In the genomic region with DNA sequence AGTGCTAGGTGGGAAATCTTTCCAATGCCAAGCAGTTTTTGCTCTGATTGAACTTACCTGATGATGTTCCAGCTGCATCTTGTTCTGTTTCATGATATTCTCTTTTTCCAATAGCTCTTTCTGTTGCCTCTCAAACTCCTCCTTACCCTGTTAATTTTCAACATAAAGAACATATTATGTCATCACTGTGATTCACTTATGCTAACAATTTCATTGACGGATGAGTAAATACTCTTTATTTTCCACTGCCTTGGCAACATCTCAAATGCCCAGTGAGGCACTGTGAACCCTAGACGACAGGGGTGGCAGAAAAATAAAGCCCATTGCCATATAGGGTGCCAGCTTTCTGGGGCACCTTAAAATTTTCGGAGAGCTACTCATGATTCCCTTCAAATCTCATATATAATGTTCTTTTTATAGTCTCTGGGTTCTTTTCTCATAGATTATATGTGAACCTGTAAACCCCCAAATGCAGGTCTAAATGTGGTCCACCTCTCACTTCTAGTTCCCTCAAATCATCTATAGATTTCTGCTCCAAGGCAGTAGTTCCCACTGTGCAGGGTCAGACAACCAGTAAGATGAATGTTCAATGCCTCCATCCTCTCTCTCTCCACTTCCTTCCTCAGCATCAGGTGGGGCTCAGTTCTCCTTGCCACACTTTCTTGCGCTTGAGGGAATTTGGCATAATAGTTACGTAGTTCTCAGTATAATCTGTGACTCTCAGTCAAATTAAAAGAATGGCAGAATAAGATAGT, we compare ENCODE assay signal across 14 cellular contexts. TPM values are rescaled to one million over a fixed set of nuclear protein-coding genes. Genes with fewer than 3 reads are reported as not detected.
DNase-seq lines count a peak whose midpoint lies in the region; ATAC-seq and TF ChIP-seq lines count a peak whose summit lies in the region.
"Had no signal": no experiment of that assay in that cellular context is flagged by ENCODE, and none has a peak within 500 bp of the region (broad histone marks: within the 10 kb centered on the region; RNA-seq: fewer than 3 reads in every experiment).

No MANE protein-coding gene starts in this region.

- TF ChIP-seq POLR2A in body of pancreas (IDR thresholded peaks at IDR 0.05) (no peak), right lobe of liver (IDR thresholded peaks at IDR 0.05) (peak; percentile 91), GM18505 (IDR thresholded peaks at IDR 0.05; ENCODE audit: borderline replicate concordance, extremely low read depth, insufficient read depth, insufficient read length) (no peak)

- peak overlapping the region; percentile 34 for H3K27ac Mint-ChIP-seq in activated naive CD8-positive, alpha-beta T cell
- no peak overlapping the region for H3K27ac Mint-ChIP-seq in activated naive CD8-positive, alpha-beta T cell treated with anti-CD3 and anti-CD28 coated beads for 36 hours
- H3K27ac Mint-ChIP-seq: stimulated activated memory B cell treated with anti-CD40 and anti-IgM and Interleukin-4, amounts not matched to agents 10 μg/mL and 1 μg/mL and 100 μg/mL, for 72 hours had no signal

- ATAC-seq in body of pancreas (peak; percentile 89), right lobe of liver (peak; percentile 86 to 90 (median 88)), GM18505 (IDR thresholded peaks at IDR 0.05; ENCODE audit: unreplicated experiment) (no peak)
- ATAC-seq: esophagus mucosa; stimulated activated memory B cell treated with anti-CD40 and anti-IgM and Interleukin-4, amounts not matched to agents 10 μg/mL and 1 μg/mL and 100 μg/mL, for 72 hours had no signal

- peaks cover 8% of the 10 kb centered on the region for H3K9me3 Mint-ChIP-seq in activated naive CD8-positive, alpha-beta T cell (ENCODE audit: low read depth)
- peaks cover 2% of the 10 kb centered on the region for H3K9me3 Mint-ChIP-seq in activated naive CD8-positive, alpha-beta T cell treated with anti-CD3 and anti-CD28 coated beads for 36 hours
- H3K9me3 Mint-ChIP-seq: nephron had no signal

- no peaks in the 10 kb centered on the region for H3K9me3 ChIP-seq in body of pancreas
- no peaks in the 10 kb centered on the region for H3K9me3 ChIP-seq in right lobe of liver
- no peaks in the 10 kb centered on the region for H3K9me3 ChIP-seq in HAP-1

- H3K36me3 Mint-ChIP-seq in activated naive CD8-positive, alpha-beta T cell = peaks cover 47% of the 10 kb centered on the region
- peaks cover 75% of the 10 kb centered on the region for H3K36me3 Mint-ChIP-seq in activated naive CD8-positive, alpha-beta T cell treated with anti-CD3 and anti-CD28 coated beads for 36 hours

- H3K36me3 ChIP-seq in body of pancreas (replicated peaks in 1 of 2; ENCODE audit: insufficient read depth in 1 of 2, low read depth in 2 of 2) = peaks cover 0 to 2% of the 10 kb centered on the region in 2 donors
- peaks cover 0 to 50% (median 38%) of the 10 kb centered on the region in 4 donors for H3K36me3 ChIP-seq in right lobe of liver
- peaks cover 96% of the 10 kb centered on the region for H3K36me3 ChIP-seq in HAP-1 (replicated peaks)

- no peak overlapping the region for H3K4me3 Mint-ChIP-seq in activated naive CD8-positive, alpha-beta T cell
- H3K4me3 Mint-ChIP-seq in activated naive CD8-positive, alpha-beta T cell treated with anti-CD3 and anti-CD28 coated beads for 36 hours = no peak overlapping the region
- H3K4me3 Mint-ChIP-seq: nephron; stimulated activated memory B cell treated with anti-CD40 and anti-IgM and Interleukin-4, amounts not matched to agents 10 μg/mL and 1 μg/mL and 100 μg/mL, for 72 hours had no signal

- 53 to 62% methylated on average over 5 of the region's 5 CpGs for WGBS in body of pancreas, 2 donors
- 60% methylated on average over 5 of the region's 5 CpGs for WGBS in right lobe of liver (ENCODE audit: insufficient coverage, low coverage, low lambda C conversion rate, missing lambda C conversion rate)

- no peaks in the 10 kb centered on the region for H3K4me1 Mint-ChIP-seq in activated naive CD8-positive, alpha-beta T cell (ENCODE audit: low read depth)
- H3K4me1 Mint-ChIP-seq in activated naive CD8-positive, alpha-beta T cell treated with anti-CD3 and anti-CD28 coated beads for 36 hours = peaks cover 2% of the 10 kb centered on the region
- H3K4me1 Mint-ChIP-seq: nephron; stimulated activated memory B cell treated with anti-CD40 and anti-IgM and Interleukin-4, amounts not matched to agents 10 μg/mL and 1 μg/mL and 100 μg/mL, for 72 hours had no signal

- H3K27me3 Mint-ChIP-seq in activated naive CD8-positive, alpha-beta T cell = no peaks in the 10 kb centered on the region
- H3K27me3 Mint-ChIP-seq in activated naive CD8-positive, alpha-beta T cell treated with anti-CD3 and anti-CD28 coated beads for 36 hours = no peaks in the 10 kb centered on the region
- H3K27me3 Mint-ChIP-seq: stimulated activated memory B cell treated with anti-CD40 and anti-IgM and Interleukin-4, amounts not matched to agents 10 μg/mL and 1 μg/mL and 100 μg/mL, for 72 hours had no signal

- in situ Hi-C loops in HAP-1 (cut with MboI; ENCODE audit: low sequenced_read_pairs) = no loop called here

- intact Hi-C loops in body of pancreas (cut with DNase I) (no loop called here), right lobe of liver (cut with DNase I) (no loop called here)

- peak overlapping the region in 3 of 4 donors; percentile 7 to 60 (median 53) for H3K27ac ChIP-seq in body of pancreas
- H3K27ac ChIP-seq in right lobe of liver = peak overlapping the region; percentile 53 to 83 (median 69)

- H3K27me3 ChIP-seq in body of pancreas (no peaks in the 10 kb centered on the region), right lobe of liver (no peaks in the 10 kb centered on the region), HAP-1 (ENCODE audit: low read depth) (no peaks in the 10 kb centered on the region)

- TF ChIP-seq CTCF in body of pancreas (IDR thresholded peaks at IDR 0.05) = no peak
- no peak for TF ChIP-seq CTCF in right lobe of liver (IDR thresholded peaks at IDR 0.05)

- peaks cover 17% of the 10 kb centered on the region for H3K4me1 ChIP-seq in body of pancreas
- H3K4me1 ChIP-seq in right lobe of liver = peaks cover 0 to 16% (median 0%) of the 10 kb centered on the region in 4 donors
- H3K4me1 ChIP-seq in HAP-1 = peaks cover 1% of the 10 kb centered on the region

- H3K4me3 ChIP-seq in body of pancreas = no peak overlapping the region
- peak overlapping the region in 1 of 3 donors; percentile 3 for H3K4me3 ChIP-seq in right lobe of liver
- no peak overlapping the region for H3K4me3 ChIP-seq in HAP-1

- no peak for DNase-seq in activated naive CD8-positive, alpha-beta T cell treated with anti-CD3 and anti-CD28 coated beads for 36 hours
- DNase-seq in body of pancreas (peak in 2 of 4 donors; percentile 51 to 62), right lobe of liver (no peak), DMS79 treated with DMSO at 0.1 percent for 48 hours (lab: John Stamatoyannopoulos, UW) (no peak), HAP-1 (ENCODE audit: low spot score in 2 of 2) (no peak)
- no peak for DNase-seq in stimulated activated naive CD4-positive, alpha-beta T cell (lab: John Stamatoyannopoulos, UW)
- DNase-seq: activated CD8-positive, alpha-beta memory T cell treated with anti-CD3 and anti-CD28 coated beads, Interleukin-2, amount 50 U/mL, for 4 hours; anterior cingulate cortex; NCI-H1417 treated with DMSO at 0.1 percent for 48 hours had no signal

RNA-seq across cellular contexts. Expression of a gene that starts 44.1 kb away (rescaled TPM):
- 10 to 100 TPM; 32.0 to 33.7 TPM for total RNA-seq in activated naive CD8-positive, alpha-beta T cell treated with anti-CD3 and anti-CD28 coated beads for 36 hours
- 10 to 100 TPM; 22.8 to 58.3 TPM for total RNA-seq in body of pancreas
- total RNA-seq in right lobe of liver = 10 to 100 TPM in 4 of 6 experiments, 1 to 10 TPM in 2; 5.1 to 59.8 (median 26.2) TPM
